9 cellular contexts compared by ENCODE assay signal in the genomic region with DNA sequence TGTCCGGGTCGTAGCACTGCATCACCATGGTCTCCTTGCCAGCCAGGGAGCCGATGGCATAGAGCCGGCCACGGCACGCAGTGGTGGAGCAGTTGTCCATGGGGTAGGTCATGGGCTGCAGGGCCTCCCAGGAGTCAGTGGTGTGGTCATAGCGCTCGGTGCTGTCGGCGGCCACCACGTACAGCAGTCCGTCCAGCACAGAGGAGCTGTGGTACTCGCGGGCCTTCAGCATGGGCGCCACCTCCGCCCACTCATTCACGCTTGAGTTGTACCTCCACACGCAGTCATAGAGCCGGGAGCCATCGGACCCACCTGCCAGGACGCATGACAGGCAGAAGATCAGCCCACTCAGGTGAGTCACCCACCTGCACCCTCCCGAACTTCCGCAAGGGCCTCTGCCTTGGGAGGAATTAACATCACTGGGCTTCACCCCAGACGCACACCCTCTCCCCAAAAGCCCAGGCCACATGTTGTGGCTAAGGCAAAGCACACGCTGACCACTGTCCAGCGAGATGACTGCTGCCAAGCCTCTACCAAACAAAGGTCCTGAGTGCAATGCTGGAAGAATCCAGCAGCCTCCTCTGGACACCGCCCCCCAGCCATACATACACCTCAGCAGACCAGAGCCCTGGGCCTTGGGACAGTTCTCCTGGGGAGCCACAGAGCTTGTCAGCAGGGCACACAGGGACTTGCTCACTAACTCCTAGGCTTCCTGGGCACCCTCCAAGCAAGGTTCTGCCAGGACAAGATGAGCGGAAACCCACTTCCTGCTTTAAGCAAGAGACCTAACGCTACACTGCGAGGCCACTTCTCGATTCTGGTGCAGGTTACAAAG. TPM values are rescaled to one million over a fixed set of nuclear protein-coding genes. Genes with fewer than 3 reads are reported as not detected.
DNase-seq lines count a peak whose midpoint lies in the region; ATAC-seq and TF ChIP-seq lines count a peak whose summit lies in the region.
"Had no signal": no experiment of that assay in that cellular context is flagged by ENCODE, and none has a peak within 500 bp of the region (broad histone marks: within the 10 kb centered on the region; RNA-seq: fewer than 3 reads in every experiment).

No MANE protein-coding gene starts in this region.

- peaks cover 14% of the 10 kb centered on the region; the same call in 1 of the 2 replicates for H4K20me1 ChIP-seq in MM.1S (ENCODE audit: insufficient read depth, low read length)

- peaks cover 11% of the 10 kb centered on the region for H3K27me3 Mint-ChIP-seq in endothelial cell (ENCODE audit: unreplicated experiment)

- H3K9me3 ChIP-seq in MM.1S (replicated peaks; ENCODE audit: insufficient read depth, low read length) (no peaks in the 10 kb centered on the region), skeletal muscle tissue (ENCODE audit: control insufficient read depth in 3 of 3, low read length in 3 of 3) (no peaks in the 10 kb centered on the region)

- no peak for ATAC-seq in HG02938 (IDR thresholded peaks at IDR 0.05; ENCODE audit: unreplicated experiment)

- H3K9ac ChIP-seq in MM.1S (ENCODE audit: low read length) (no peak overlapping the region; the same call in 1 of the 2 replicates), skeletal muscle tissue (ENCODE audit: low read depth in 1 of 3, low read length in 3 of 3) (peak overlapping the region; percentile 61 to 100 (median 80))

- no peak overlapping the region for H3K4me3 Mint-ChIP-seq in endothelial cell (ENCODE audit: unreplicated experiment)

- H3K4me1 ChIP-seq in MM.1S (ENCODE audit: low read length) (peaks cover 13% of the 10 kb centered on the region), skeletal muscle tissue (ENCODE audit: control insufficient read depth in 3 of 3, insufficient read depth in 3 of 3, low read length in 3 of 3) (peaks cover 58 to 85% (median 70%) of the 10 kb centered on the region in 3 donors)

- H3K4me1 Mint-ChIP-seq in endothelial cell (ENCODE audit: unreplicated experiment): peaks cover 17% of the 10 kb centered on the region

- H3K27me3 ChIP-seq in MM.1S (replicated peaks; ENCODE audit: insufficient read depth, low read length) (no peaks in the 10 kb centered on the region), skeletal muscle tissue (ENCODE audit: control insufficient read depth in 3 of 3, insufficient read depth in 3 of 3, low read length in 3 of 3) (no peaks in the 10 kb centered on the region)

- peak overlapping the region; percentile 28 for H3K4me3 ChIP-seq in MM.1S (ENCODE audit: low read length)
- H3K4me3 ChIP-seq in fibroblast of pulmonary artery (replicated peaks; ENCODE audit: low read depth, low read length): peak overlapping the region; percentile 95
- H3K4me3 ChIP-seq in skeletal muscle tissue (ENCODE audit: low read length in 3 of 3): peak overlapping the region; percentile 91 to 97 (median 97)

- DNase-seq in MM.1S: peak; percentile 51
- DNase-seq in activated CD8-positive, alpha-beta memory T cell treated with anti-CD3 and anti-CD28 coated beads, Interleukin-2, amount 50 U/mL, for 48 hours: peak; percentile 77
- DNase-seq in fibroblast of pulmonary artery (ENCODE audit: low read depth): no peak
- DNase-seq in GM19240 (ENCODE audit: insufficient read length, low spot score): no peak
- DNase-seq in EL: no peak
- DNase-seq in endothelial cell (ENCODE audit: low spot score): no peak

- no peak for TF ChIP-seq CTCF in MM.1S (IDR thresholded peaks at IDR 0.05; ENCODE audit: low read length)
- TF ChIP-seq CTCF in fibroblast of pulmonary artery (IDR thresholded peaks at IDR 0.05; ENCODE audit: low read length, missing control alignments): no peak
- no peak for TF ChIP-seq CTCF in endothelial cell (IDR thresholded peaks at IDR 0.05; ENCODE audit: unreplicated experiment)

- peaks cover 25% of the 10 kb centered on the region for H3F3A ChIP-seq in MM.1S (ENCODE audit: insufficient read depth, low read length)

- H3K36me3 ChIP-seq in MM.1S (replicated peaks; ENCODE audit: insufficient read depth, low read length) (peaks cover 11% of the 10 kb centered on the region; the same call in 1 of the 2 replicates), skeletal muscle tissue (ENCODE audit: control insufficient read depth in 3 of 3, insufficient read depth in 3 of 3, low read length in 3 of 3) (peaks cover 45 to 55% (median 49%) of the 10 kb centered on the region in 3 donors)

- no peak overlapping the region for H2AFZ ChIP-seq in MM.1S (ENCODE audit: low read length)

- H3K36me3 Mint-ChIP-seq in endothelial cell (ENCODE audit: low read depth, unreplicated experiment): peaks cover 6% of the 10 kb centered on the region

- no peaks in the 10 kb centered on the region for H3K9me2 ChIP-seq in MM.1S (replicated peaks; ENCODE audit: insufficient read depth, low read length)

- H3K79me2 ChIP-seq in MM.1S (ENCODE audit: low read length): peaks cover 71% of the 10 kb centered on the region

- H3K9me3 Mint-ChIP-seq in endothelial cell (ENCODE audit: unreplicated experiment): no peaks in the 10 kb centered on the region

- H3K27ac ChIP-seq in MM.1S (ENCODE audit: low read length) (no peak overlapping the region), skeletal muscle tissue (ENCODE audit: low read depth, low read length) (peak overlapping the region; percentile 66)

- H3K4me2 ChIP-seq in MM.1S (ENCODE audit: low read depth, low read length): peak overlapping the region; percentile 58

- no peak overlapping the region for H3K27ac Mint-ChIP-seq in endothelial cell (ENCODE audit: unreplicated experiment)

RNA-seq across cellular contexts. Expression of a gene that starts 3.3 kb away (rescaled TPM):
- total RNA-seq in skeletal muscle tissue (27.1 TPM), endothelial cell (ENCODE audit: unreplicated experiment) (5.0 TPM)

RNA-seq across cellular contexts. Expression of a gene that starts 14.2 kb away (rescaled TPM):
- 17.7 TPM for total RNA-seq in skeletal muscle tissue
- 21.6 TPM for total RNA-seq in endothelial cell (ENCODE audit: unreplicated experiment)

RNA-seq across cellular contexts. Expression of a gene that starts 19.6 kb away (rescaled TPM):
- total RNA-seq in skeletal muscle tissue (10.4 TPM), endothelial cell (ENCODE audit: unreplicated experiment) (32.2 TPM)

RNA-seq across cellular contexts. Expression of a gene that starts 25.3 kb away (rescaled TPM):
- total RNA-seq in skeletal muscle tissue (25.6 TPM), endothelial cell (ENCODE audit: unreplicated experiment) (13.5 TPM)

RNA-seq across cellular contexts. Expression of a gene that starts 44.3 kb away (rescaled TPM):
- 5.7 TPM for total RNA-seq in skeletal muscle tissue
- not detected for total RNA-seq in endothelial cell (ENCODE audit: unreplicated experiment)
- total RNA-seq: T-helper 1 cell treated with Interleukin-12 subunit alpha and Interleukin-12 subunit beta and Interleukin-4 antibody, amounts not matched to agents 30 ng/mL and 1 ng/mL, for 36 hours had no signal

Comparison
In these comparisons a context has a peak if more than half of its experiments do, and no peak if none do; other contexts are left out.
1. DNase-seq: peak in MM.1S (single experiment) and activated CD8-positive, alpha-beta memory T cell treated with anti-CD3 and anti-CD28 coated beads, Interleukin-2, amount 50 U/mL, for 48 hours (single experiment); none in fibroblast of pulmonary artery (single experiment), GM19240 (single experiment), EL (single experiment) and endothelial cell (single experiment).
2. H3K4me3 ChIP-seq: peak in every context shown above with its lines; median percentile 97 in skeletal muscle tissue; 95 in fibroblast of pulmonary artery; 28 in MM.1S.